In the genomic region with DNA sequence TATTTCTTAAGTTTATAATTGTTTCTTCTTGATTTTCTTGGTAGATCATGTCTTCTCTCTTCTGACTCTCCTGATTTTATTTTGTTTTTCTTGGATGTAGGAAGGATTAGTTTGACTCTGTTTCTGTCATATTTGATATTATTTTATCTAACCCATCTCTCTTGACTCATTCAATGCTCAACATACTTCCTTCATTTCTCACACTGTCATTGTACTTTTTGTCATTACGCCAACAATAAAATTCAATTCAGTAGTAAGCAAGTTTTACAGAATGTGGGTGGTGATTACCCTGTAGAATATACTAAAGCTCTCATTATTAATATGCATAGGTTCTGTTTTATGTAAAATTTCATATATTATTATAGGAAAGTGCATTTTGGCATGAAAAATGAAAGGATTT, we compare ENCODE assay signal across 32 cellular contexts.
"Had no signal": no experiment of that assay in that cellular context is flagged by ENCODE, and none has a peak within 500 bp of the region (broad histone marks: within the 10 kb centered on the region; RNA-seq: fewer than 3 reads in every experiment).

No MANE protein-coding gene starts in this region.

- H3K27ac ChIP-seq: epithelial cell of prostate, foreskin keratinocyte, gastroesophageal sphincter, heart left ventricle, hepatocyte, left lung, neural progenitor cell, prostate gland, right atrium auricular region, suprapubic skin, transverse colon, upper lobe of right lung, uterus had no signal

- H3K4me1 ChIP-seq: foreskin keratinocyte, gastroesophageal sphincter, heart left ventricle, left lung, prostate gland, right atrium auricular region, suprapubic skin, transverse colon, upper lobe of right lung, uterus had no signal

- ATAC-seq: esophagus mucosa; foreskin keratinocyte; gastroesophageal sphincter; heart left ventricle; left cardiac atrium; left lung; naive thymus-derived CD4-positive, alpha-beta T cell; sciatic nerve; stimulated activated naive CD8-positive, alpha-beta T cell treated with anti-CD3 and anti-CD28 coated beads, Interleukin-15, amount 100 ng/mL, for 72 hours; upper lobe of right lung had no signal

- H3K36me3 ChIP-seq: gastroesophageal sphincter, heart left ventricle, left lung, neural progenitor cell, prostate gland, right atrium auricular region, suprapubic skin, transverse colon, upper lobe of right lung, uterus had no signal

- H3K27ac Mint-ChIP-seq: dendritic cell treated with granulocyte-macrophage colony-stimulating factor and Interleukin-4, amounts not matched to agents 40 ng/mL and 50 ng/mL, for 4 days; endodermal cell; naive thymus-derived CD4-positive, alpha-beta T cell; nephron; neural progenitor cell; stimulated activated naive CD8-positive, alpha-beta T cell treated with anti-CD3 and anti-CD28 coated beads, Interleukin-15, amount 100 ng/mL, for 72 hours had no signal

- H3K4me2 ChIP-seq: hepatocyte, neural progenitor cell, smooth muscle cell had no signal

- H3K27me3 ChIP-seq: foreskin keratinocyte, gastroesophageal sphincter, heart left ventricle, hepatocyte, left lung, neural progenitor cell, right atrium auricular region, suprapubic skin, transverse colon, upper lobe of right lung, uterus had no signal

- H3K9ac ChIP-seq: neural progenitor cell had no signal

- H3K4me3 ChIP-seq: gastroesophageal sphincter, heart left ventricle, hepatocyte, left lung, neural progenitor cell, prostate gland, right atrium auricular region, smooth muscle cell, suprapubic skin, transverse colon, upper lobe of right lung, uterus had no signal

- H2AFZ ChIP-seq: hepatocyte, neural progenitor cell had no signal

- DNase-seq: effector CD8-positive, alpha-beta T cell; endodermal cell; heart left ventricle; left cardiac atrium; left lung; mesendoderm; midbrain; naive thymus-derived CD4-positive, alpha-beta T cell; nucleus accumbens; stimulated activated CD4-positive, alpha-beta T cell treated with anti-CD3 and anti-CD28 coated beads, Interleukin-12 subunit alpha, Interleukin-12 subunit beta, amount 100 ng/mL, for 4 hours; stimulated activated CD4-positive, alpha-beta T cell treated with anti-CD3 and anti-CD28 coated beads, Interleukin-1b, Interleukin-23, amount 100 ng/mL, for 48 hours; stimulated activated CD4-positive, alpha-beta T cell treated with anti-CD3 and anti-CD28 coated beads, Interleukin-4, amount 100 ng/mL, for 1 hour; stimulated activated CD8-positive, alpha-beta memory T cell treated with anti-CD3 and anti-CD28 coated beads, Interleukin-4, amount 100 ng/mL, for 48 hours; stimulated activated naive CD4-positive, alpha-beta T cell; stimulated activated naive CD8-positive, alpha-beta T cell treated with anti-CD3 and anti-CD28 coated beads, Interleukin-15, amount 100 ng/mL, for 72 hours; transverse colon; upper lobe of right lung; uterus had no signal

- H3K4me1 Mint-ChIP-seq: naive thymus-derived CD4-positive, alpha-beta T cell; nephron; neural progenitor cell; stimulated activated naive CD8-positive, alpha-beta T cell treated with anti-CD3 and anti-CD28 coated beads, Interleukin-15, amount 100 ng/mL, for 72 hours had no signal

- H3K9me3 Mint-ChIP-seq: endodermal cell, neural progenitor cell had no signal

- H3K9me3 ChIP-seq: gastroesophageal sphincter, prostate gland, right atrium auricular region, transverse colon, upper lobe of right lung, uterus had no signal

- H3K36me3 Mint-ChIP-seq: naive thymus-derived CD4-positive, alpha-beta T cell; neural progenitor cell had no signal

- H3K4me3 Mint-ChIP-seq: dendritic cell treated with granulocyte-macrophage colony-stimulating factor and Interleukin-4, amounts not matched to agents 40 ng/mL and 50 ng/mL, for 4 days; endodermal cell; naive thymus-derived CD4-positive, alpha-beta T cell; nephron; neural progenitor cell; stimulated activated naive CD8-positive, alpha-beta T cell treated with anti-CD3 and anti-CD28 coated beads, Interleukin-15, amount 100 ng/mL, for 72 hours had no signal

- FAIRE-seq: islet of Langerhans had no signal

- H3K79me2 ChIP-seq: hepatocyte had no signal

- H3K27me3 Mint-ChIP-seq: dendritic cell treated with granulocyte-macrophage colony-stimulating factor and Interleukin-4, amounts not matched to agents 40 ng/mL and 50 ng/mL, for 4 days; naive thymus-derived CD4-positive, alpha-beta T cell; stimulated activated naive CD8-positive, alpha-beta T cell treated with anti-CD3 and anti-CD28 coated beads, Interleukin-15, amount 100 ng/mL, for 72 hours had no signal
